Comparison of ENCODE assay signal across 19 cellular contexts in genomic region chr20:51383891-51384510, GRCh38.
DNase-seq lines count a peak whose midpoint lies in the region; ATAC-seq, FAIRE-seq and TF ChIP-seq lines count a peak whose summit lies in the region.
"Had no signal": no experiment of that assay in that cellular context is flagged by ENCODE, and none has a peak within 500 bp of the region (broad histone marks: within the 10 kb centered on the region; RNA-seq: fewer than 3 reads in every experiment).

No MANE protein-coding gene starts in this region.

- no peak for FAIRE-seq in K562 (lab: Jason Lieb, UNC)
- FAIRE-seq: islet of Langerhans had no signal

- H3K9me2 ChIP-seq in OCI-LY1 (ENCODE audit: low read depth, low read length), result no peaks in the 10 kb centered on the region

- H3K9ac ChIP-seq in OCI-LY1 (ENCODE audit: low read length), result peak overlapping the region; percentile 47
- H3K9ac ChIP-seq in K562 (ENCODE audit: insufficient read depth in 1 of 2, low read depth in 2 of 2, low read length in 2 of 2), result no peak overlapping the region
- no peak overlapping the region for H3K9ac ChIP-seq in neural progenitor cell

- H3K9me1 ChIP-seq in K562 (ENCODE audit: control insufficient read depth, insufficient read depth, low read length), result no peaks in the 10 kb centered on the region

- no peaks in the 10 kb centered on the region for H3K27me3 Mint-ChIP-seq in activated CD4-positive, alpha-beta T cell treated with anti-CD3 and anti-CD28 coated beads for 36 hours
- peaks cover 6% of the 10 kb centered on the region for H3K27me3 Mint-ChIP-seq in neural progenitor cell (ENCODE audit: insufficient read depth, low read depth)

- peak overlapping the region; percentile 8 for H3K4me3 ChIP-seq in OCI-LY1 (ENCODE audit: low read depth, low read length, poor library complexity, severe bottlenecking)
- H3K4me3 ChIP-seq in K562, result no peak overlapping the region
- no peak overlapping the region for H3K4me3 ChIP-seq in neural progenitor cell
- H3K4me3 ChIP-seq: lower lobe of right lung had no signal

- no peaks in the 10 kb centered on the region for H3K9me3 Mint-ChIP-seq in activated CD4-positive, alpha-beta T cell treated with anti-CD3 and anti-CD28 coated beads for 36 hours (ENCODE audit: low read depth)
- no peaks in the 10 kb centered on the region for H3K9me3 Mint-ChIP-seq in neural progenitor cell
- H3K9me3 Mint-ChIP-seq: nephron had no signal

- H4K20me1 ChIP-seq in OCI-LY1 (ENCODE audit: insufficient read depth, low read length), result no peaks in the 10 kb centered on the region
- H4K20me1 ChIP-seq in K562 (replicated peaks; ENCODE audit: control insufficient read depth, insufficient read depth, low read length), result no peaks in the 10 kb centered on the region
- no peaks in the 10 kb centered on the region for H4K20me1 ChIP-seq in neural progenitor cell (ENCODE audit: low read depth)

- POLR2A ChIA-PET in activated CD4-positive, alpha-beta T cell treated with anti-CD3 and anti-CD28 coated beads for 36 hours (lab: Charles Lee), result no interaction called here
- POLR2A ChIA-PET in K562 (lab: Yijun Ruan, JAX), result no interaction called here

- in situ Hi-C loops in K562 (cut with MboI), result no loop called here

- no peak for TF ChIP-seq EP300 in K562 (IDR thresholded peaks at IDR 0.05; ENCODE audit: low read length)

- CTCF ChIA-PET in activated CD4-positive, alpha-beta T cell treated with anti-CD3 and anti-CD28 coated beads for 36 hours (lab: Charles Lee), result interaction anchor here (0.7 to 3.5 kb wide), 5 partner anchors 16 to 212 kb away, joined by 3 to 31 read pairs (median 4); no protein-coding TSS in a partner anchor
- CTCF ChIA-PET in K562 (lab: Yijun Ruan, JAX; ENCODE audit: low intra/inter-chr PET ratio), result interaction anchor here (2.4 kb wide), 1 partner anchor 211 kb away, joined by 16 read pairs; no protein-coding TSS in a partner anchor

- no peak overlapping the region for H2AFZ ChIP-seq in OCI-LY1 (ENCODE audit: low read length)
- no peak overlapping the region; the same call in 1 of the 2 replicates for H2AFZ ChIP-seq in K562 (ENCODE audit: low read depth, low read length)
- no peak overlapping the region for H2AFZ ChIP-seq in neural progenitor cell (replicated peaks)

- H3K4me3 Mint-ChIP-seq in activated CD4-positive, alpha-beta T cell treated with anti-CD3 and anti-CD28 coated beads for 36 hours, result no peak overlapping the region
- H3K4me3 Mint-ChIP-seq in neural progenitor cell, result no peak overlapping the region
- H3K4me3 Mint-ChIP-seq: nephron had no signal

- H3K4me1 ChIP-seq in OCI-LY1 (ENCODE audit: insufficient read depth, low read length, severe bottlenecking) (peaks cover 100% of the 10 kb centered on the region), K562 (replicated peaks in 1 of 2; ENCODE audit: control insufficient read depth in 2 of 2, insufficient read depth in 2 of 2, low read length in 2 of 2) (peaks cover 14 to 22% of the 10 kb centered on the region in 2 experiments), neural progenitor cell (peaks cover 8% of the 10 kb centered on the region)

- H3F3A ChIP-seq in OCI-LY1 (ENCODE audit: insufficient read depth, low read length) (peaks cover 3% of the 10 kb centered on the region; the same call in 1 of the 2 replicates), neural progenitor cell (ENCODE audit: low read depth) (no peaks in the 10 kb centered on the region)

- WGBS in K562 (ENCODE audit: insufficient coverage, low coverage, missing lambda C conversion rate), result 33% methylated on average over 11 of the region's 11 CpGs

- peaks cover 29% of the 10 kb centered on the region for H3K36me3 Mint-ChIP-seq in activated CD4-positive, alpha-beta T cell treated with anti-CD3 and anti-CD28 coated beads for 36 hours (ENCODE audit: low read depth)
- H3K36me3 Mint-ChIP-seq in neural progenitor cell, result no peaks in the 10 kb centered on the region

- H3K4me1 Mint-ChIP-seq in activated CD4-positive, alpha-beta T cell treated with anti-CD3 and anti-CD28 coated beads for 36 hours, result peaks cover 50% of the 10 kb centered on the region
- H3K4me1 Mint-ChIP-seq in neural progenitor cell, result peaks cover 20% of the 10 kb centered on the region

- H3K27me3 ChIP-seq in OCI-LY1 (ENCODE audit: insufficient read depth, low read length) (no peaks in the 10 kb centered on the region), K562 (ENCODE audit: control insufficient read depth in 2 of 2, insufficient read depth in 2 of 2, low read length in 2 of 2) (no peaks in the 10 kb centered on the region), neural progenitor cell (no peaks in the 10 kb centered on the region)
- H3K27me3 ChIP-seq: brain microvascular endothelial cell had no signal

- H3K79me2 ChIP-seq in OCI-LY1 (ENCODE audit: insufficient read depth, low read length) (no peaks in the 10 kb centered on the region), K562 (ENCODE audit: control insufficient read depth, insufficient read depth, low read length) (no peaks in the 10 kb centered on the region), neural progenitor cell (ENCODE audit: low read depth) (no peaks in the 10 kb centered on the region)

- TF ChIP-seq CTCF in OCI-LY1 (IDR thresholded peaks at IDR 0.05; ENCODE audit: low read length), result no peak
- no peak for TF ChIP-seq CTCF in K562 (IDR thresholded peaks at IDR 0.05 in 2 of 3, conservative IDR thresholded peaks at IDR 0.05 in 1 of 3; ENCODE audit: insufficient read depth in 2 of 3, low read depth in 1 of 3, low read length in 3 of 3)
- no peak for TF ChIP-seq CTCF in neural progenitor cell (IDR thresholded peaks at IDR 0.05)

- peak overlapping the region; percentile 1 for H3K27ac Mint-ChIP-seq in activated CD4-positive, alpha-beta T cell treated with anti-CD3 and anti-CD28 coated beads for 36 hours
- peak overlapping the region; percentile 12 for H3K27ac Mint-ChIP-seq in neural progenitor cell

- H3K27ac ChIP-seq in OCI-LY1 (ENCODE audit: low read depth, low read length, poor library complexity, severe bottlenecking), result peak overlapping the region; percentile 98
- no peak overlapping the region for H3K27ac ChIP-seq in K562 (ENCODE audit: extremely low read depth, low read depth, low read length)
- H3K27ac ChIP-seq in neural progenitor cell, result no peak overlapping the region
- H3K27ac ChIP-seq: brain microvascular endothelial cell, HL-60, lower lobe of right lung had no signal

- intact Hi-C loops in activated CD4-positive, alpha-beta T cell treated with anti-CD3 and anti-CD28 coated beads for 36 hours (cut with DNase I, micrococcal nuclease), result no loop called here
- intact Hi-C loops in K562 (cut with micrococcal nuclease), result no loop called here

- no TSS peak for BruUV-seq in K562 (replicated peaks; lab: Mats Ljungman, UMichigan)

- TF ChIP-seq POLR2A in K562 (conservative IDR thresholded peaks at IDR 0.05), result no peak

- H3K36me3 ChIP-seq in OCI-LY1 (ENCODE audit: insufficient read depth, low read length) (peaks cover 6% of the 10 kb centered on the region), K562 (ENCODE audit: control insufficient read depth, insufficient read depth, low read length) (peaks cover 4% of the 10 kb centered on the region; the same call in 1 of the 3 replicates), neural progenitor cell (no peaks in the 10 kb centered on the region)
- H3K36me3 ChIP-seq: brain microvascular endothelial cell, lower lobe of right lung had no signal

- H3K9me3 ChIP-seq in OCI-LY1 (ENCODE audit: low read length), result no peaks in the 10 kb centered on the region
- no peaks in the 10 kb centered on the region for H3K9me3 ChIP-seq in K562 (replicated peaks; ENCODE audit: control insufficient read depth, insufficient read depth, low read depth, low read length)
- no peaks in the 10 kb centered on the region for H3K9me3 ChIP-seq in neural progenitor cell (ENCODE audit: low read depth)
- H3K9me3 ChIP-seq: lower lobe of right lung had no signal

- TF ChIP-seq RAD21 in K562 (CRISPR knock-in tag; conservative IDR thresholded peaks at IDR 0.05 in 1 of 2, IDR thresholded peaks at IDR 0.05 in 1 of 2), result no peak

- DNase-seq in activated CD4-positive, alpha-beta T cell treated with anti-CD3 and anti-CD28 coated beads for 36 hours, result no peak
- no peak for DNase-seq in activated CD4-positive, alpha-beta T cell treated with anti-CD3 and anti-CD28 coated beads for 48 hours
- DNase-seq in K562 (ENCODE audit: extremely low read depth in 1 of 4, low spot score in 3 of 4), result no peak
- no peak for DNase-seq in neural progenitor cell (ENCODE audit: low spot score)
- DNase-seq in DMS 273 (lab: John Stamatoyannopoulos, UW; ENCODE audit: unreplicated experiment), result no peak
- DNase-seq in NCI-H748 treated with DMSO at 0.1 percent for 48 hours (lab: John Stamatoyannopoulos, UW), result no peak
- DNase-seq: 8988T; activated naive CD4-positive, alpha-beta T cell treated with Interleukin-2 at 50 U/mL for 16 hours; brain microvascular endothelial cell; DMS153; GOT3; KG1; lower lobe of right lung; NCI-H69 had no signal

- H3K4me2 ChIP-seq in OCI-LY1 (ENCODE audit: low read length) (peak overlapping the region; percentile 42; the same call in 1 of the 2 replicates), K562 (ENCODE audit: insufficient read depth, low read length) (no peak overlapping the region), neural progenitor cell (no peak overlapping the region)

- ATAC-seq in activated CD4-positive, alpha-beta T cell treated with anti-CD3 and anti-CD28 coated beads for 36 hours, result no peak
- ATAC-seq in K562 (no peak), HG03342 (IDR thresholded peaks at IDR 0.05; ENCODE audit: unreplicated experiment) (no peak)
- ATAC-seq: lower lobe of right lung had no signal

TF ChIP-seq in K562, 482 proteins besides CTCF, POLR2A, EP300 and RAD21 (continues in another document):
- TF ChIP-seq TCF15 (CRISPR knock-in tag; IDR thresholded peaks at IDR 0.05), result no peak
- no peak for TF ChIP-seq TBL1XR1 (IDR thresholded peaks at IDR 0.05; ENCODE audit: low read length in 2 of 2)
